8 cellular contexts compared by ENCODE assay signal in the genomic region with DNA sequence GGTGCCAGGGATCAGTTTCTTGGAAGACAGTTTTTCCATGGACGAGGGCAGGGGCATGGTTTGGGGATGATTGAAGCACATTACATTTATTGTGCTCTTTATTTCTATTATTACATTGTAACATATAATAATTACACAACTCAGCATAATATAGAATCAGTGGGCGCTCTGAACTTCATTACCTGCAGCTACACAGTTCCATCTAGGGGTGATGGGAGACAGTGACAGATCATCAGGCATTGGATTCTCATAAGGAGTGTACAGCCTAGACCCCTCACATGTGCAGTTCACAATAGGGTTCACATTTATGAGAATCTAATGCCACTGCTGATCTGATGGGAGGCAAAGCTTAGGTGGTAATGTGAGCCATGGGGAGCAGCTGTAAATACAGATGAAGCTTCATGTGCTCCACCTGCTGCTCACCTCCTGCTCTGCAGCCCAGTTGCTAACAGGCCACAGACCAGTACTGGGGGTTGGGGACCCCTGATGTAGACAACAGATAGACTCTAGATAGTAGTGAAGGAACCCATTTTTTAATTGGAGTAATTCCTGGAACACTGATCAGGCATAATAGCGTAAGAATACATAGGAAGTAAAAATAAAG. TPM values are rescaled to one million over a fixed set of nuclear protein-coding genes. Genes with fewer than 3 reads are reported as not detected.
DNase-seq lines count a peak whose midpoint lies in the region; ATAC-seq, FAIRE-seq and TF ChIP-seq lines count a peak whose summit lies in the region.

No MANE protein-coding gene starts in this region.

- H3K9me3 ChIP-seq in hepatocyte (ENCODE audit: low read depth), result no peaks in the 10 kb centered on the region

- CTCF ChIA-PET in Calu3 (lab: Charles Lee), result interaction anchor here (0.8 to 1.4 kb wide), 9 partner anchors 11 to 426 kb away, joined by 3 to 34 read pairs (median 4); partner anchors contain the start of gene MC4R

- no TSS peak for BruUV-seq in Calu3 (replicated peaks; lab: Mats Ljungman, UMichigan)

- H3K27me3 ChIP-seq in hepatocyte, result no peaks in the 10 kb centered on the region

- no peak overlapping the region for H3K27ac ChIP-seq in hepatocyte

- H3K9me3 Mint-ChIP-seq in Calu3 (ENCODE audit: low read depth, unreplicated experiment), result no peaks in the 10 kb centered on the region

- H3K79me2 ChIP-seq in hepatocyte, result no peaks in the 10 kb centered on the region

- 86% methylated on average over 3 of the region's 3 CpGs for WGBS in hepatocyte (ENCODE audit: low lambda C conversion rate, missing lambda C conversion rate)

- intact Hi-C loops in Calu3 (cut with micrococcal nuclease; ENCODE audit: unreplicated experiment), result loop anchor here (1.0 to 5.0 kb wide), 5 partner anchors 133 to 577 kb away; no protein-coding TSS in a partner anchor

- no peak overlapping the region for H2AFZ ChIP-seq in hepatocyte

- H3K4me3 Mint-ChIP-seq in Calu3 (ENCODE audit: low read depth, unreplicated experiment), result no peak overlapping the region

- H3K4me2 ChIP-seq in hepatocyte, result no peak overlapping the region

- no peak overlapping the region for H3K4me3 ChIP-seq in hepatocyte

- H3K36me3 ChIP-seq in hepatocyte (replicated peaks; ENCODE audit: insufficient read depth, low read depth), result no peaks in the 10 kb centered on the region

- no peaks in the 10 kb centered on the region for H3K36me3 Mint-ChIP-seq in Calu3 (ENCODE audit: insufficient read depth, unreplicated experiment)

- H3K9me2 ChIP-seq in hepatocyte (replicated peaks; ENCODE audit: insufficient read depth), result no peaks in the 10 kb centered on the region

- DNase-seq in Calu3, result peak; percentile 52
- DNase-seq in NCI-H69 (lab: John Stamatoyannopoulos, UW), result peak; percentile 52
- peak; percentile 28 for DNase-seq in hepatocyte (ENCODE audit: low spot score)
- DNase-seq in activated effector memory CD4-positive, alpha-beta T cell treated with Interleukin-2 at 50 U/mL for 16 hours, result no peak
- no peak for DNase-seq in HTR-8/SVneo (ENCODE audit: insufficient read length, low spot score)
- DNase-seq in HPDE6-E6E7 (ENCODE audit: extremely low spot score), result no peak
- DNase-seq in omental fat pad (ENCODE audit: low spot score), result no peak

- H4K20me1 ChIP-seq in hepatocyte (ENCODE audit: insufficient read depth, poor library complexity, severe bottlenecking), result no peaks in the 10 kb centered on the region

- TF ChIP-seq CTCF in Calu3 (IDR thresholded peaks at IDR 0.05; ENCODE audit: unreplicated experiment), result peak; percentile 54
- TF ChIP-seq CTCF in hepatocyte (IDR thresholded peaks at IDR 0.05; ENCODE audit: poor library complexity), result peak; percentile 46
- TF ChIP-seq CTCF in omental fat pad (IDR thresholded peaks at IDR 0.05), result no peak

- H3K27me3 Mint-ChIP-seq in Calu3 (ENCODE audit: unreplicated experiment), result no peaks in the 10 kb centered on the region

- H3K4me1 ChIP-seq in hepatocyte (ENCODE audit: insufficient read depth), result no peaks in the 10 kb centered on the region

- no peak for FAIRE-seq in HTR-8/SVneo (lab: Jason Lieb, UNC)

- ATAC-seq in GM19468 (IDR thresholded peaks at IDR 0.05; ENCODE audit: extremely low read depth, unreplicated experiment), result peak; percentile 66
- ATAC-seq in omental fat pad (ENCODE audit: low FRiP score), result no peak

- no peaks in the 10 kb centered on the region for H3K4me1 Mint-ChIP-seq in Calu3 (ENCODE audit: low read depth, unreplicated experiment)

- no peak overlapping the region for H3K27ac Mint-ChIP-seq in Calu3 (ENCODE audit: unreplicated experiment)

RNA-seq across cellular contexts. Expression of gene MC4R, which starts 41.5 kb away (rescaled TPM):
- not detected in 2 replicates for total RNA-seq in Calu3 (2022)
- total RNA-seq in hepatocyte, result not detected in 2 replicates
- polyA plus RNA-seq in hepatocyte, result not detected in 2 replicates
- under 1 TPM in 1 of 4 donors, not detected in 3; 0.28 TPM for total RNA-seq in omental fat pad

Comparison
In these comparisons a context has a peak if more than half of its experiments do, and no peak if none do; other contexts are left out.
1. DNase-seq: peak in Calu3 (single experiment), NCI-H69 (single experiment) and hepatocyte (single experiment); none in activated effector memory CD4-positive, alpha-beta T cell treated with Interleukin-2 at 50 U/mL for 16 hours (single experiment), HTR-8/SVneo (single experiment), HPDE6-E6E7 (single experiment) and omental fat pad (single experiment).
2. CTCF ChIP-seq: peak in Calu3 (single experiment) and hepatocyte (single experiment); none in omental fat pad (0 of 3).